15 cellular contexts compared by ENCODE assay signal in genomic region chr13:20714563-20715339, GRCh38. TPM values are rescaled to one million over a fixed set of nuclear protein-coding genes. Genes with fewer than 3 reads are reported as not detected.
DNase-seq lines count a peak whose midpoint lies in the region; ATAC-seq, FAIRE-seq and TF ChIP-seq lines count a peak whose summit lies in the region.
"Had no signal": no experiment of that assay in that cellular context is flagged by ENCODE, and none has a peak within 500 bp of the region (broad histone marks: within the 10 kb centered on the region; RNA-seq: fewer than 3 reads in every experiment).

No MANE protein-coding gene starts in this region.

- intact Hi-C loops in heart right ventricle (cut with DNase I) (loop anchor here in 9 of 10 donors (5.0 to 10.0 kb wide), 10 partner anchors 58 to 222 kb away; partner anchors contain the start of gene EEF1AKMT1 (in 3 of the 9)), sciatic nerve (cut with DNase I) (no loop called here), colonic mucosa (cut with DNase I) (loop anchor here (5.0 kb wide), 2 partner anchors 118 to 222 kb away; no protein-coding TSS in a partner anchor)
- intact Hi-C loops in activated naive CD4-positive, alpha-beta T cell treated with anti-CD3 and anti-CD28 coated beads for 36 hours (cut with micrococcal nuclease) = no loop called here

- no peak for TF ChIP-seq CTCF in astrocyte (IDR thresholded peaks at IDR 0.05; ENCODE audit: insufficient read depth, low read depth, low read length)
- no peak for TF ChIP-seq CTCF in heart right ventricle (IDR thresholded peaks at IDR 0.05)
- no peak for TF ChIP-seq CTCF in colonic mucosa (IDR thresholded peaks at IDR 0.05)

- CTCF ChIA-PET in activated naive CD4-positive, alpha-beta T cell treated with anti-CD3 and anti-CD28 coated beads for 36 hours (lab: Charles Lee) = interaction anchor here (0.6 to 2.0 kb wide), 9 partner anchors 9 to 222 kb away, joined by 3 to 13 read pairs (median 5); partner anchors contain the start of gene IL17D

- peaks cover 7% of the 10 kb centered on the region for H3K27me3 Mint-ChIP-seq in astrocyte (ENCODE audit: low read depth, unreplicated experiment)
- peaks cover 8% of the 10 kb centered on the region for H3K27me3 Mint-ChIP-seq in activated naive CD4-positive, alpha-beta T cell treated with anti-CD3 and anti-CD28 coated beads for 36 hours (ENCODE audit: low read depth)

- H3K79me2 ChIP-seq in astrocyte (ENCODE audit: insufficient read depth, low read length) = no peaks in the 10 kb centered on the region

- H3K27me3 ChIP-seq in astrocyte (ENCODE audit: insufficient read depth, low read length) (peaks cover 8% of the 10 kb centered on the region), heart right ventricle (peaks cover 0 to 1% (median 0%) of the 10 kb centered on the region in 7 donors), colonic mucosa (no peaks in the 10 kb centered on the region)

- H3K4me3 ChIP-seq in astrocyte (ENCODE audit: insufficient read depth, low read depth, low read length) (no peak overlapping the region), heart right ventricle (peak overlapping the region in 1 of 10 donors; percentile 14), colonic mucosa (no peak overlapping the region)

- H3K9me3 Mint-ChIP-seq in astrocyte (ENCODE audit: unreplicated experiment) = no peaks in the 10 kb centered on the region
- no peaks in the 10 kb centered on the region for H3K9me3 Mint-ChIP-seq in activated naive CD4-positive, alpha-beta T cell treated with anti-CD3 and anti-CD28 coated beads for 36 hours

- H3K27ac Mint-ChIP-seq in astrocyte (ENCODE audit: unreplicated experiment) = no peak overlapping the region
- H3K27ac Mint-ChIP-seq in activated naive CD4-positive, alpha-beta T cell treated with anti-CD3 and anti-CD28 coated beads for 36 hours = no peak overlapping the region
- H3K27ac Mint-ChIP-seq: activated naive CD8-positive, alpha-beta T cell had no signal

- no peak overlapping the region for H2AFZ ChIP-seq in astrocyte (ENCODE audit: low read depth, low read length)

- no peak for FAIRE-seq in astrocyte (lab: Jason Lieb, UNC)
- FAIRE-seq: frontal cortex had no signal

- H4K20me1 ChIP-seq in astrocyte (ENCODE audit: insufficient read depth, low read length) = no peaks in the 10 kb centered on the region

- DNase-seq in AG20443 (ENCODE audit: low spot score) = peak; percentile 88
- peak; percentile 77 for DNase-seq in astrocyte (ENCODE audit: low read depth)
- DNase-seq in heart right ventricle = peak; percentile 53 to 60
- DNase-seq in sciatic nerve (ENCODE audit: low spot score) = peak; percentile 77
- DNase-seq in A172 (ENCODE audit: low spot score) = no peak
- DNase-seq in activated naive CD4-positive, alpha-beta T cell treated with anti-CD3 and anti-CD28 coated beads for 36 hours = no peak
- no peak for DNase-seq in colonic mucosa
- no peak for DNase-seq in NCI-H345 treated with DMSO at 0.1 percent for 48 hours (lab: John Stamatoyannopoulos, UW; ENCODE audit: unreplicated experiment)
- DNase-seq: activated CD4-positive, alpha-beta T cell treated with anti-CD3 and anti-CD28 coated beads, Interleukin-2, amount 50 U/mL, for 48 hours; KG1; NCI-H2171 had no signal

- H3K4me2 ChIP-seq in astrocyte (ENCODE audit: low read length) = peak overlapping the region; percentile 88

- H3K9me3 ChIP-seq in astrocyte (ENCODE audit: insufficient read depth, low read depth, low read length) (no peaks in the 10 kb centered on the region), heart right ventricle (no peaks in the 10 kb centered on the region), colonic mucosa (no peaks in the 10 kb centered on the region)

- peaks cover 16% of the 10 kb centered on the region for H3K4me1 Mint-ChIP-seq in astrocyte (ENCODE audit: low read depth, unreplicated experiment)
- peaks cover 5% of the 10 kb centered on the region for H3K4me1 Mint-ChIP-seq in activated naive CD4-positive, alpha-beta T cell treated with anti-CD3 and anti-CD28 coated beads for 36 hours (ENCODE audit: low read depth)

- no peaks in the 10 kb centered on the region for H3K36me3 ChIP-seq in astrocyte (ENCODE audit: insufficient read depth, low read length)
- H3K36me3 ChIP-seq in heart right ventricle = no peaks in the 10 kb centered on the region
- no peaks in the 10 kb centered on the region for H3K36me3 ChIP-seq in colonic mucosa

- 47 to 54% methylated on average over 9 of the region's 9 CpGs for WGBS in heart right ventricle, 2 donors

- peak; percentile 56 to 76 (median 68) for ATAC-seq in heart right ventricle
- peak; percentile 91 for ATAC-seq in sciatic nerve

- H3K4me3 Mint-ChIP-seq in astrocyte (ENCODE audit: unreplicated experiment) = no peak overlapping the region
- no peak overlapping the region for H3K4me3 Mint-ChIP-seq in activated naive CD4-positive, alpha-beta T cell treated with anti-CD3 and anti-CD28 coated beads for 36 hours
- H3K4me3 Mint-ChIP-seq: activated naive CD8-positive, alpha-beta T cell had no signal

- H3K9ac ChIP-seq in astrocyte (ENCODE audit: low read length) (no peak overlapping the region), colonic mucosa (ENCODE audit: low read depth in 2 of 2, low read length in 2 of 2) (no peak overlapping the region)

- H3K4me1 ChIP-seq in astrocyte (ENCODE audit: insufficient read depth, low read length) (peaks cover 18% of the 10 kb centered on the region), heart right ventricle (peaks cover 3 to 30% (median 24%) of the 10 kb centered on the region in 9 donors), colonic mucosa (no peaks in the 10 kb centered on the region)

- H3K36me3 Mint-ChIP-seq in astrocyte (ENCODE audit: low read depth, unreplicated experiment) = no peaks in the 10 kb centered on the region
- H3K36me3 Mint-ChIP-seq in activated naive CD4-positive, alpha-beta T cell treated with anti-CD3 and anti-CD28 coated beads for 36 hours (ENCODE audit: low read depth) = no peaks in the 10 kb centered on the region
- H3K36me3 Mint-ChIP-seq: activated naive CD8-positive, alpha-beta T cell had no signal

- H3K27ac ChIP-seq in astrocyte (ENCODE audit: low read depth, low read length) = no peak overlapping the region
- peak overlapping the region; percentile 42 to 88 (median 75) for H3K27ac ChIP-seq in heart right ventricle
- H3K27ac ChIP-seq in colonic mucosa = no peak overlapping the region
- H3K27ac ChIP-seq: C4-2B had no signal

RNA-seq across cellular contexts. Expression of gene IL17D, which starts 11.3 kb away (rescaled TPM):
- total RNA-seq in astrocyte (1.6 and 1.9 TPM in 2 replicates), heart right ventricle (1 to 10 TPM in 5 of 10 donors, under 1 TPM in 5; 0.30 to 2.2 (median 1.0) TPM), sciatic nerve (4.9 TPM), colonic mucosa (under 1 TPM; 0.49 to 0.93 TPM)
- polyA plus RNA-seq in heart right ventricle = under 1 TPM; 0.51 to 0.72 TPM
- 0.34 and 2.2 TPM in 2 replicates for total RNA-seq in A172 (2014; rRNA removed; shearing (Covaris generic))
- under 1 TPM in 1 of 2 experiments, not detected in 1; 0.20 TPM for total RNA-seq in activated naive CD4-positive, alpha-beta T cell treated with anti-CD3 and anti-CD28 coated beads for 36 hours
- total RNA-seq: mononuclear cell had no signal

RNA-seq across cellular contexts. Expression of gene EEF1AKMT1, which starts 59.0 kb away (rescaled TPM):
- 6.7 and 7.1 TPM in 2 replicates for total RNA-seq in astrocyte
- 1 to 10 TPM; 6.1 to 9.9 (median 7.9) TPM for total RNA-seq in heart right ventricle
- polyA plus RNA-seq in heart right ventricle = 10 to 100 TPM in 1 of 2 donors, 1 to 10 TPM in 1; 9.1 to 10.2 TPM
- 10.4 TPM for total RNA-seq in sciatic nerve
- total RNA-seq in A172 (2014; rRNA removed; shearing (Covaris generic)) = 10.7 and 16.8 TPM in 2 replicates
- total RNA-seq in activated naive CD4-positive, alpha-beta T cell treated with anti-CD3 and anti-CD28 coated beads for 36 hours = 10 to 100 TPM; 15.1 to 16.5 TPM
- total RNA-seq in colonic mucosa = 1 to 10 TPM; 4.8 to 5.2 TPM

Comparison
In these comparisons a context has a peak if more than half of its experiments do, and no peak if none do; other contexts are left out.
1. DNase-seq: peak in AG20443 (single experiment), astrocyte (single experiment), heart right ventricle (2 of 2) and sciatic nerve (single experiment); none in A172 (single experiment), activated naive CD4-positive, alpha-beta T cell treated with anti-CD3 and anti-CD28 coated beads for 36 hours (single experiment), colonic mucosa (single experiment) and NCI-H345 treated with DMSO at 0.1 percent for 48 hours (single experiment).
2. H3K27ac ChIP-seq: peak in heart right ventricle (10 of 10); none in astrocyte (single experiment) and colonic mucosa (single experiment).
3. intact Hi-C loops: an anchor here in heart right ventricle (5.0 to 10.0 kb wide) and colonic mucosa (5.0 kb wide); none called in sciatic nerve and activated naive CD4-positive, alpha-beta T cell treated with anti-CD3 and anti-CD28 coated beads for 36 hours.